Comparison of ENCODE assay signal across 25 cellular contexts in the genomic region with DNA sequence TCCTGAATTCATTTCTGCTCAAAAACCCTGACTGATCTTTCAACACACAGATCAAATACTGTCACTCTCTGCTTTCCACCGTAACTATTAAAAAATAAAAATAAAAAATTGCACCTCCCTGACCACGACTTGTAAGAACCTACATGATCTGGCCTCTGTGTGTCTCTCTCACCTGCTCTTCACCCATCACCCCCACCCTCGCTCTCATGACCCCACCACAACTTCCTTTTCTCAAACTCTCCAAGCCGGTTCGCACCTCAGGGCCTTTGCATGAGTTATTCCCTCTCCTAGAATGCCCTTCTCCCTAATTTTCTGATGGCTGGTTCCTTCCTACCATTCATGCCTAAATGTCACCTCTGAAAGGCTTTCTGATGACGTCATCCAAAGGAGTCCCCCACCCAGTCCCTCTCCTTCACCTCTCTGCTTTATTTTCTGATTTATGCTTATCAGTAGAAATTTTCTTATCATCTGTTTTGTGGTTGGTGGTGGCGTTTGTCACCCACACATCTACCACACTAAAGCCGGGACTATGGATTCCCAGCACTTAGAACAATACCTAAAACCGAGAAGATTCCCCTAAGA. TPM values are rescaled to one million over a fixed set of nuclear protein-coding genes. Genes with fewer than 3 reads are reported as not detected.
"Had no signal": no experiment of that assay in that cellular context is flagged by ENCODE, and none has a peak within 500 bp of the region (broad histone marks: within the 10 kb centered on the region; RNA-seq: fewer than 3 reads in every experiment).

No MANE protein-coding gene starts in this region.

- H3K4me3 Mint-ChIP-seq: activated CD4-positive, alpha-beta memory T cell treated with anti-CD3 and anti-CD28 coated beads, Interleukin-2, amount 10 ng/mL, durations not matched to agents 7 days and 5 days; activated CD8-positive, alpha-beta memory T cell treated with anti-CD3 and anti-CD28 coated beads, Interleukin-2, amount 10 ng/mL, durations not matched to agents 7 days and 5 days; activated naive CD8-positive, alpha-beta T cell treated with anti-CD3 and anti-CD28 coated beads, Interleukin-2, amount 10 ng/mL, durations not matched to agents 7 days and 5 days; central memory CD8-positive, alpha-beta T cell; naive thymus-derived CD4-positive, alpha-beta T cell had no signal

- H3K27me3 ChIP-seq: esophagus muscularis mucosa, gastroesophageal sphincter, pancreas, spleen, tibial nerve had no signal

- ATAC-seq: activated CD8-positive, alpha-beta memory T cell treated with anti-CD3 and anti-CD28 coated beads, Interleukin-2, amount 10 ng/mL, durations not matched to agents 7 days and 5 days; gastroesophageal sphincter; naive thymus-derived CD4-positive, alpha-beta T cell had no signal

- H3K27me3 Mint-ChIP-seq: brain had no signal

- H3K36me3 ChIP-seq: esophagus muscularis mucosa, gastroesophageal sphincter, pancreas, spleen, tibial nerve had no signal

- H3K36me3 Mint-ChIP-seq: activated CD8-positive, alpha-beta memory T cell treated with anti-CD3 and anti-CD28 coated beads, Interleukin-2, amount 10 ng/mL, durations not matched to agents 7 days and 5 days; activated naive CD8-positive, alpha-beta T cell treated with anti-CD3 and anti-CD28 coated beads, Interleukin-2, amount 10 ng/mL, durations not matched to agents 7 days and 5 days; immature natural killer cell; naive thymus-derived CD4-positive, alpha-beta T cell had no signal

- H3K27ac Mint-ChIP-seq: activated CD4-positive, alpha-beta memory T cell treated with anti-CD3 and anti-CD28 coated beads, Interleukin-2, amount 10 ng/mL, durations not matched to agents 7 days and 5 days; activated CD8-positive, alpha-beta memory T cell treated with anti-CD3 and anti-CD28 coated beads, Interleukin-2, amount 10 ng/mL, durations not matched to agents 7 days and 5 days; activated naive CD8-positive, alpha-beta T cell treated with anti-CD3 and anti-CD28 coated beads, Interleukin-2, amount 10 ng/mL, durations not matched to agents 7 days and 5 days; activated T-helper 2 cell treated with anti-CD3 and anti-CD28 coated beads, Interferon-gamma antibody, Interleukin-2, Interleukin-4, amounts not matched to agents 10 μg/mL and 5 μg/mL and 100 μg/mL, durations not matched to agents 14 hours and 24 hours and 36 hours; immature natural killer cell; naive thymus-derived CD4-positive, alpha-beta T cell had no signal

- DNase-seq: activated CD4-positive, alpha-beta memory T cell treated with anti-CD3 and anti-CD28 coated beads, Interleukin-2, amount 10 ng/mL, durations not matched to agents 7 days and 5 days; activated CD4-positive, alpha-beta T cell treated with anti-CD3 and anti-CD28 coated beads for 48 hours; activated CD4-positive, CD25-positive, alpha-beta regulatory T cell; activated CD8-positive, alpha-beta memory T cell treated with anti-CD3 and anti-CD28 coated beads, Interleukin-2, amount 10 ng/mL, durations not matched to agents 7 days and 5 days; activated naive CD4-positive, alpha-beta T cell treated with Interleukin-2 at 50 U/mL for 16 hours; activated naive CD8-positive, alpha-beta T cell treated with anti-CD3 and anti-CD28 coated beads, Interleukin-2, amount 10 ng/mL, durations not matched to agents 7 days and 5 days; activated T-cell treated with anti-CD3 and anti-CD28 coated beads, Interleukin-2, amount 50 U/mL, for 1 hour; effector CD8-positive, alpha-beta T cell; immature natural killer cell; left cardiac atrium; mesenchymal stem cell; naive thymus-derived CD4-positive, alpha-beta T cell; pancreas; spleen; stimulated activated CD4-positive, alpha-beta T cell treated with anti-CD3 and anti-CD28 coated beads, Interleukin-4, amount 100 ng/mL, for 4 hours; stimulated activated naive CD4-positive, alpha-beta T cell; T-helper 1 cell; T-helper 9 cell had no signal

- H3K4me3 ChIP-seq: esophagus muscularis mucosa, gastroesophageal sphincter, mucosa of descending colon, pancreas, spleen, tibial nerve had no signal

- H3K9me3 ChIP-seq: esophagus muscularis mucosa, gastroesophageal sphincter, mucosa of descending colon, pancreas, spleen, tibial nerve had no signal

- H3K4me1 Mint-ChIP-seq: activated CD4-positive, alpha-beta memory T cell treated with anti-CD3 and anti-CD28 coated beads, Interleukin-2, amount 10 ng/mL, durations not matched to agents 7 days and 5 days; activated CD8-positive, alpha-beta memory T cell treated with anti-CD3 and anti-CD28 coated beads, Interleukin-2, amount 10 ng/mL, durations not matched to agents 7 days and 5 days; activated naive CD8-positive, alpha-beta T cell treated with anti-CD3 and anti-CD28 coated beads, Interleukin-2, amount 10 ng/mL, durations not matched to agents 7 days and 5 days; naive thymus-derived CD4-positive, alpha-beta T cell had no signal

- H3K9me3 Mint-ChIP-seq: activated CD4-positive, alpha-beta memory T cell treated with anti-CD3 and anti-CD28 coated beads, Interleukin-2, amount 10 ng/mL, durations not matched to agents 7 days and 5 days; activated naive CD8-positive, alpha-beta T cell treated with anti-CD3 and anti-CD28 coated beads, Interleukin-2, amount 10 ng/mL, durations not matched to agents 7 days and 5 days; activated T-helper 2 cell treated with anti-CD3 and anti-CD28 coated beads, Interferon-gamma antibody, Interleukin-2, Interleukin-4, amounts not matched to agents 10 μg/mL and 5 μg/mL and 100 μg/mL, durations not matched to agents 14 hours and 24 hours and 36 hours; brain; central memory CD8-positive, alpha-beta T cell; immature natural killer cell had no signal

RNA-seq across cellular contexts. Expression of a gene that starts 9.1 kb away (rescaled TPM):
- total RNA-seq: activated CD4-positive, alpha-beta memory T cell treated with anti-CD3 and anti-CD28 coated beads, Interleukin-2, amount 10 ng/mL, durations not matched to agents 7 days and 5 days; activated CD8-positive, alpha-beta memory T cell treated with anti-CD3 and anti-CD28 coated beads, Interleukin-2, amount 10 ng/mL, durations not matched to agents 7 days and 5 days; activated naive CD8-positive, alpha-beta T cell treated with anti-CD3 and anti-CD28 coated beads, Interleukin-2, amount 10 ng/mL, durations not matched to agents 7 days and 5 days had no signal
